Comparison of ENCODE assay signal across 9 cellular contexts in the genomic region with DNA sequence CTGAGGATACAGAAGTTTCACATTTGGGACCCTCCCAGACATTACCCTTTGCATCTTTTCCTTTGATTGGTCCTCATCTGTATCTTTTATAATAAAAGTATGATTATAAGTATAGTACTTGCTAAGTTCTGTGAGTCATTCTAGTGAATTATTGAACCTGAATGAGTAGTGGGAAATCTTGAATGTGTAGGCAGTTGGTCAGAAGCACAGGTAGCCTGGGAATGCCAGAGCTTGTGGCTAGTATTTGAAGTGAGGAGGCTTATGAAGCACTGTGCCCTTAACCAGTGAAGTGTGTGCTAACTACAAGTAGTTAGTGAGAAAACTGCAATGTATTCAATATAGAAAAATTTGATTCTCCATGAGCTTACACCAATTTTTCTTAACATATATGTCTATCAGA.
"Had no signal": no experiment of that assay in that cellular context is flagged by ENCODE, and none has a peak within 500 bp of the region (broad histone marks: within the 10 kb centered on the region; RNA-seq: fewer than 3 reads in every experiment).

No MANE protein-coding gene starts in this region.

- H3K27ac ChIP-seq: GM23248, HL-60 had no signal

- H3K27me3 Mint-ChIP-seq: IgD-negative memory B cell had no signal

- H2AFZ ChIP-seq: GM23248 had no signal

- H3K27ac Mint-ChIP-seq: H9, IgD-negative memory B cell had no signal

- H3K4me3 ChIP-seq: GM23248 had no signal

- FAIRE-seq: H1, H54, HepG2 had no signal

- H3K9me3 Mint-ChIP-seq: H9 had no signal

- H3K36me3 Mint-ChIP-seq: IgD-negative memory B cell had no signal

- H3K4me3 Mint-ChIP-seq: H9, IgD-negative memory B cell had no signal

- ATAC-seq: HepG2 had no signal

- DNase-seq: GM23248, H9, HCEC 1CT, KBM-7 had no signal

- H3K4me1 Mint-ChIP-seq: H9, IgD-negative memory B cell had no signal
